In genomic region chr22:20116951-20117645, GRCh38 we compare ENCODE assay signal across 1 cellular context.
A peak's percentile ranks its signal among the peaks of the same experiment; 100 is the strongest.
TF ChIP-seq lines count a peak whose summit lies in the region.

Gene TRMT2A (minus strand): TSS chr22:20117226. CDS start chr22:20116906, 320 bp downstream.

TF ChIP-seq in K562, 482 proteins besides CTCF, POLR2A, EP300 and RAD21 (continued from another document and continues in another):
- TF ChIP-seq HNRNPH1 (optimal IDR thresholded peaks at IDR 0.05; ENCODE audit: low read depth, low read length): no peak
- peak; percentile 89 for TF ChIP-seq PML (IDR thresholded peaks at IDR 0.05; ENCODE audit: low read length)
- TF ChIP-seq ZNF407 (IDR thresholded peaks at IDR 0.05; ENCODE audit: low read depth): no peak
- no peak for TF ChIP-seq ZNF263 (CRISPR knock-in tag; IDR thresholded peaks at IDR 0.05; ENCODE audit: borderline replicate concordance)
- TF ChIP-seq POLR2AphosphoS2 (IDR thresholded peaks at IDR 0.05; ENCODE audit: low read length): no peak
- TF ChIP-seq ZNF398 (CRISPR knock-in tag; IDR thresholded peaks at IDR 0.05): no peak
- no peak for TF ChIP-seq ILF3 (IDR thresholded peaks at IDR 0.05; ENCODE audit: borderline replicate concordance)
- TF ChIP-seq RB1 (IDR thresholded peaks at IDR 0.05; ENCODE audit: low read depth): no peak
- no peak for TF ChIP-seq NONO (IDR thresholded peaks at IDR 0.05; ENCODE audit: low read depth in 2 of 2, low read length in 1 of 2)
- peak; percentile 91 for TF ChIP-seq KDM5B (IDR thresholded peaks at IDR 0.05; ENCODE audit: insufficient replicate concordance, low read depth, low read length)
- peak; percentile 85; the same call in 1 of the 2 replicates for TF ChIP-seq MITF (IDR thresholded peaks at IDR 0.05)
- TF ChIP-seq DACH1 (IDR thresholded peaks at IDR 0.05; ENCODE audit: partially characterized antibody): no peak
- peak; percentile 8; the same call in 1 of the 2 replicates for TF ChIP-seq HLTF (IDR thresholded peaks at IDR 0.05)
- no peak for TF ChIP-seq PBX2 (CRISPR knock-in tag; IDR thresholded peaks at IDR 0.05; ENCODE audit: low read depth)
- no peak for TF ChIP-seq PBX2 (tag; conservative IDR thresholded peaks at IDR 0.05; ENCODE audit: low read depth)
- TF ChIP-seq ZNF408 (CRISPR knock-in tag; IDR thresholded peaks at IDR 0.05; ENCODE audit: low read depth): no peak
- TF ChIP-seq SMARCE1 (IDR thresholded peaks at IDR 0.05): no peak
- no peak for TF ChIP-seq LEF1 (IDR thresholded peaks at IDR 0.05)
- TF ChIP-seq ZNF584 (CRISPR knock-in tag; IDR thresholded peaks at IDR 0.05; ENCODE audit: low read depth): no peak
- peak; percentile 78 for TF ChIP-seq SIRT6 (IDR thresholded peaks at IDR 0.05; ENCODE audit: low read depth, low read length)
- TF ChIP-seq C11orf30 (IDR thresholded peaks at IDR 0.05; ENCODE audit: low read depth): no peak
- no peak for TF ChIP-seq MTF1 (CRISPR knock-in tag; IDR thresholded peaks at IDR 0.05; ENCODE audit: borderline replicate concordance)
- TF ChIP-seq ATF6 (CRISPR knock-in tag; IDR thresholded peaks at IDR 0.05): no peak
- no peak for TF ChIP-seq PCBP2 (IDR thresholded peaks at IDR 0.05; ENCODE audit: low read depth, low read length, poor library complexity, severe bottlenecking)
- TF ChIP-seq CREB3L1 (IDR thresholded peaks at IDR 0.05; ENCODE audit: borderline replicate concordance, low read depth): no peak
- TF ChIP-seq ZNF431 (CRISPR knock-in tag; IDR thresholded peaks at IDR 0.05): no peak
- TF ChIP-seq TFE3 (CRISPR knock-in tag; IDR thresholded peaks at IDR 0.05): peak; percentile 1; the same call in 1 of the 2 replicates
- TF ChIP-seq ZBTB7A (IDR thresholded peaks at IDR 0.05; ENCODE audit: borderline replicate concordance, control insufficient read depth, low read depth, low read length): no peak
- no peak for TF ChIP-seq NR1H2 (CRISPR knock-in tag; IDR thresholded peaks at IDR 0.05)
- TF ChIP-seq COPS2 (conservative IDR thresholded peaks at IDR 0.05): no peak
- no peak for TF ChIP-seq TRIM25 (IDR thresholded peaks at IDR 0.05; ENCODE audit: borderline replicate concordance)
- TF ChIP-seq HCFC1 (IDR thresholded peaks at IDR 0.05; ENCODE audit: low read depth, low read length): peak; percentile 99
- peak; percentile 100 for TF ChIP-seq MTA1 (IDR thresholded peaks at IDR 0.05; ENCODE audit: borderline replicate concordance)
- TF ChIP-seq MTA2 (IDR thresholded peaks at IDR 0.05; ENCODE audit: low read depth): no peak
- no peak for TF ChIP-seq HBP1 (CRISPR knock-in tag; IDR thresholded peaks at IDR 0.05)
- no peak for TF ChIP-seq KDM1A (IDR thresholded peaks at IDR 0.05)
- TF ChIP-seq PHF21A (IDR thresholded peaks at IDR 0.05; ENCODE audit: borderline replicate concordance, low read depth): no peak
